Comparison of ENCODE assay signal across 17 cellular contexts in genomic region chr5:157289164-157289819, GRCh38. TPM values are rescaled to one million over a fixed set of nuclear protein-coding genes. Genes with fewer than 3 reads are reported as not detected.
A peak's percentile ranks its signal among the peaks of the same experiment; 100 is the strongest.
DNase-seq lines count a peak whose midpoint lies in the region; ATAC-seq and TF ChIP-seq lines count a peak whose summit lies in the region.
"Had no signal": no experiment of that assay in that cellular context is flagged by ENCODE, and none has a peak within 500 bp of the region (broad histone marks: within the 10 kb centered on the region; RNA-seq: fewer than 3 reads in every experiment).

No MANE protein-coding gene starts in this region.

- TF ChIP-seq CTCF in osteocyte (IDR thresholded peaks at IDR 0.05): no peak

- DNase-seq in activated CD8-positive, alpha-beta memory T cell treated with anti-CD3 and anti-CD28 coated beads for 24 hours: peak; percentile 24
- no peak for DNase-seq in activated CD8-positive, alpha-beta memory T cell treated with anti-CD3 and anti-CD28 coated beads, Interleukin-2, amount 50 U/mL, for 4 hours
- DNase-seq in SK-N-DZ (ENCODE audit: low spot score) (peak; percentile 53), ecto neural progenitor cell (ENCODE audit: low spot score) (peak; percentile 7), osteocyte (ENCODE audit: extremely low spot score, unreplicated experiment) (peak; percentile 21), pons (ENCODE audit: low spot score) (no peak), T-helper 2 cell (no peak)
- DNase-seq: activated CD4-positive, CD25-positive, alpha-beta regulatory T cell; NCI-H1436 treated with DMSO at 0.1 percent for 48 hours; NCI-H2171 treated with DMSO at 0.1 percent for 48 hours; NCI-H748 treated with DMSO at 0.1 percent for 48 hours; psoas muscle; SHP77 treated with DMSO at 0.1 percent for 48 hours; stimulated activated CD4-positive, alpha-beta T cell treated with anti-CD3 and anti-CD28 coated beads, Interleukin-4, amount 100 ng/mL, for 24 hours; T-helper 9 cell had no signal

- no peak for ATAC-seq in HG02870 (IDR thresholded peaks at IDR 0.05; ENCODE audit: unreplicated experiment)
- ATAC-seq: psoas muscle had no signal

- H3K9me3 Mint-ChIP-seq in osteocyte (ENCODE audit: unreplicated experiment): no peaks in the 10 kb centered on the region
- H3K9me3 Mint-ChIP-seq: dendritic cell treated with granulocyte-macrophage colony-stimulating factor and Interleukin-4, amounts not matched to agents 40 ng/mL and 50 ng/mL, for 4 days had no signal

- peaks cover 4% of the 10 kb centered on the region for H3K36me3 Mint-ChIP-seq in osteocyte (ENCODE audit: unreplicated experiment)

- H3K27me3 Mint-ChIP-seq in osteocyte (ENCODE audit: unreplicated experiment): no peaks in the 10 kb centered on the region
- H3K27me3 Mint-ChIP-seq: dendritic cell treated with granulocyte-macrophage colony-stimulating factor and Interleukin-4, amounts not matched to agents 40 ng/mL and 50 ng/mL, for 4 days had no signal

- H3K27ac Mint-ChIP-seq in osteocyte (ENCODE audit: unreplicated experiment): no peak overlapping the region
- H3K27ac Mint-ChIP-seq: dendritic cell treated with granulocyte-macrophage colony-stimulating factor and Interleukin-4, amounts not matched to agents 40 ng/mL and 50 ng/mL, for 4 days had no signal

- no peak overlapping the region for H3K4me3 Mint-ChIP-seq in osteocyte (ENCODE audit: unreplicated experiment)
- H3K4me3 Mint-ChIP-seq: dendritic cell treated with granulocyte-macrophage colony-stimulating factor and Interleukin-4, amounts not matched to agents 40 ng/mL and 50 ng/mL, for 4 days had no signal

- H3K4me1 Mint-ChIP-seq in osteocyte (ENCODE audit: unreplicated experiment): peaks cover 25% of the 10 kb centered on the region

RNA-seq across cellular contexts. Expression of gene CYFIP2, which starts 23.4 kb away (rescaled TPM):
- polyA plus RNA-seq in SK-N-DZ (2014; cell fraction: cytosol; rRNA removed): 37.2 and 43.5 TPM in 2 replicates
- polyA plus RNA-seq in SK-N-DZ (2014; cell fraction: nucleus; rRNA removed): 28.7 and 55.2 TPM in 2 replicates
- total RNA-seq in osteocyte: 26.4 and 33.4 TPM in 2 replicates

Comparison
In these comparisons a context has a peak if more than half of its experiments do, and no peak if none do; other contexts are left out.
1. DNase-seq: peak in activated CD8-positive, alpha-beta memory T cell treated with anti-CD3 and anti-CD28 coated beads for 24 hours (single experiment), SK-N-DZ (single experiment), ecto neural progenitor cell (single experiment) and osteocyte (single experiment); none in activated CD8-positive, alpha-beta memory T cell treated with anti-CD3 and anti-CD28 coated beads, Interleukin-2, amount 50 U/mL, for 4 hours (single experiment), pons (single experiment) and T-helper 2 cell (0 of 5).